In the genomic region with DNA sequence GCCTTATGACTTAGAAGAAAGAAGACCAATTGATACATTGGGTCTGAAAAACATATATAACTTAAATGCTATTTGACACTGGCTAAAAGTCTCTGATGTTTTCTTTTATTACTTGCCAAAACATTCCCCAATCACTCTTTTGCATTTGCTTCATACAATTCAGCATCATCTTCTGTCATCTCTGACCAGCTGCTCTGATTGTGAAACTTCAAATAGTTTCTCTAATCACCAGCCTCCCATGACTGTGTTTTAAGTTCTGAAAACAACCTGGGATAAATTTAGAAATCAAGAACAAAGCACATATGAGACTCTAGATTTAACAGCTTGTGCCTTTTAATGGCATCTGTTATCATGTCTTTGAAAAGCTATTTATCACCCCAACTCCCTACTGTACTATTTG, we compare ENCODE assay signal across 13 cellular contexts.
DNase-seq lines count a peak whose midpoint lies in the region; ATAC-seq and TF ChIP-seq lines count a peak whose summit lies in the region.
"Had no signal": no experiment of that assay in that cellular context is flagged by ENCODE, and none has a peak within 500 bp of the region (broad histone marks: within the 10 kb centered on the region; RNA-seq: fewer than 3 reads in every experiment).

No MANE protein-coding gene starts in this region.

- H3K27ac ChIP-seq in brain microvascular endothelial cell = no peak overlapping the region
- H3K27ac ChIP-seq: A549 had no signal

- no peak overlapping the region for H3K4me3 ChIP-seq in AG04449 (ENCODE audit: low read depth, low read length)
- H3K4me3 ChIP-seq in brain microvascular endothelial cell (ENCODE audit: low read depth, low read length) = no peak overlapping the region
- H3K4me3 ChIP-seq: A549 had no signal

- no peak for TF ChIP-seq CTCF in AG04449 (IDR thresholded peaks at IDR 0.05; ENCODE audit: insufficient read depth, low read length, missing control alignments)
- no peak for TF ChIP-seq CTCF in brain microvascular endothelial cell (IDR thresholded peaks at IDR 0.05; ENCODE audit: low read depth, low read length, missing control alignments)

- H3K27me3 ChIP-seq in brain microvascular endothelial cell (replicated peaks) = no peaks in the 10 kb centered on the region

- no peaks in the 10 kb centered on the region for H3K36me3 Mint-ChIP-seq in activated CD8-positive, alpha-beta T cell treated with anti-CD3 and anti-CD28 coated beads, Interleukin-2, amount 10 ng/mL, durations not matched to agents 7 days and 5 days (ENCODE audit: low read depth)
- H3K36me3 Mint-ChIP-seq: stimulated activated naive B cell treated with anti-CD40 and anti-IgM and Interleukin-4, amounts not matched to agents 10 μg/mL and 1 μg/mL and 100 μg/mL, for 72 hours had no signal

- peaks cover 17% of the 10 kb centered on the region for H3K9me3 Mint-ChIP-seq in activated CD8-positive, alpha-beta T cell treated with anti-CD3 and anti-CD28 coated beads, Interleukin-2, amount 10 ng/mL, durations not matched to agents 7 days and 5 days (ENCODE audit: insufficient read depth)

- POLR2A ChIA-PET in AG04449 (lab: Yijun Ruan, JAX) = no interaction called here
- POLR2A ChIA-PET in activated CD8-positive, alpha-beta T cell treated with anti-CD3 and anti-CD28 coated beads, Interleukin-2, amount 10 ng/mL, durations not matched to agents 7 days and 5 days (lab: Charles Lee) = no interaction called here

- H3K27me3 Mint-ChIP-seq in activated CD8-positive, alpha-beta T cell treated with anti-CD3 and anti-CD28 coated beads, Interleukin-2, amount 10 ng/mL, durations not matched to agents 7 days and 5 days (ENCODE audit: low read depth) = no peaks in the 10 kb centered on the region
- H3K27me3 Mint-ChIP-seq: activated CD4-positive, alpha-beta T cell treated with anti-CD3 and anti-CD28 coated beads, Interleukin-2, amount 10 ng/mL, durations not matched to agents 7 days and 5 days; stimulated activated naive B cell treated with anti-CD40 and anti-IgM and Interleukin-4, amounts not matched to agents 10 μg/mL and 1 μg/mL and 100 μg/mL, for 72 hours had no signal

- CTCF ChIA-PET in AG04449 (lab: Yijun Ruan, JAX) = no interaction called here
- CTCF ChIA-PET in activated CD8-positive, alpha-beta T cell treated with anti-CD3 and anti-CD28 coated beads, Interleukin-2, amount 10 ng/mL, durations not matched to agents 7 days and 5 days (lab: Charles Lee) = no interaction called here

- no peaks in the 10 kb centered on the region for H3K36me3 ChIP-seq in brain microvascular endothelial cell (replicated peaks)

- in situ Hi-C loops in brain microvascular endothelial cell (cut with HindIII; ENCODE audit: low pct_ligation_motif_present, low sequenced_read_pairs) = no loop called here

- DNase-seq in AG04449 (ENCODE audit: low read depth, low spot score) (peak; percentile 4), brain microvascular endothelial cell (peak; percentile 43), SIG-M5 treated with dmso at 0.1 percent for 504 hours (lab: John Stamatoyannopoulos, UW; ENCODE audit: unreplicated experiment) (no peak), HT-29 (ENCODE audit: low spot score) (no peak), NCI-H69 (lab: John Stamatoyannopoulos, UW) (no peak)
- DNase-seq in activated CD8-positive, alpha-beta T cell treated with anti-CD3 and anti-CD28 coated beads, Interleukin-2, amount 10 ng/mL, durations not matched to agents 7 days and 5 days = no peak
- DNase-seq: activated CD4-positive, alpha-beta T cell treated with anti-CD3 and anti-CD28 coated beads, Interleukin-2, amount 10 ng/mL, durations not matched to agents 7 days and 5 days; immature natural killer cell; KBM-7; stimulated activated naive B cell treated with anti-CD40 and anti-IgM and Interleukin-4, amounts not matched to agents 10 μg/mL and 1 μg/mL and 100 μg/mL, for 72 hours had no signal

- H3K4me3 Mint-ChIP-seq in activated CD8-positive, alpha-beta T cell treated with anti-CD3 and anti-CD28 coated beads, Interleukin-2, amount 10 ng/mL, durations not matched to agents 7 days and 5 days = no peak overlapping the region
- H3K4me3 Mint-ChIP-seq: activated CD4-positive, alpha-beta T cell treated with anti-CD3 and anti-CD28 coated beads, Interleukin-2, amount 10 ng/mL, durations not matched to agents 7 days and 5 days; immature natural killer cell; stimulated activated naive B cell treated with anti-CD40 and anti-IgM and Interleukin-4, amounts not matched to agents 10 μg/mL and 1 μg/mL and 100 μg/mL, for 72 hours had no signal

- no peak overlapping the region for H3K27ac Mint-ChIP-seq in activated CD8-positive, alpha-beta T cell treated with anti-CD3 and anti-CD28 coated beads, Interleukin-2, amount 10 ng/mL, durations not matched to agents 7 days and 5 days
- H3K27ac Mint-ChIP-seq: activated CD4-positive, alpha-beta T cell treated with anti-CD3 and anti-CD28 coated beads, Interleukin-2, amount 10 ng/mL, durations not matched to agents 7 days and 5 days; immature natural killer cell; stimulated activated naive B cell treated with anti-CD40 and anti-IgM and Interleukin-4, amounts not matched to agents 10 μg/mL and 1 μg/mL and 100 μg/mL, for 72 hours had no signal

- ATAC-seq in GM19395 (IDR thresholded peaks at IDR 0.05; ENCODE audit: unreplicated experiment) (peak; percentile 90), HG03039 (IDR thresholded peaks at IDR 0.05; ENCODE audit: unreplicated experiment) (peak; percentile 84)
- ATAC-seq in activated CD8-positive, alpha-beta T cell treated with anti-CD3 and anti-CD28 coated beads, Interleukin-2, amount 10 ng/mL, durations not matched to agents 7 days and 5 days = no peak
- ATAC-seq: A549; stimulated activated naive B cell treated with anti-CD40 and anti-IgM and Interleukin-4, amounts not matched to agents 10 μg/mL and 1 μg/mL and 100 μg/mL, for 72 hours had no signal

- no peaks in the 10 kb centered on the region for H3K4me1 Mint-ChIP-seq in activated CD8-positive, alpha-beta T cell treated with anti-CD3 and anti-CD28 coated beads, Interleukin-2, amount 10 ng/mL, durations not matched to agents 7 days and 5 days (ENCODE audit: low read depth)
- H3K4me1 Mint-ChIP-seq: activated CD4-positive, alpha-beta T cell treated with anti-CD3 and anti-CD28 coated beads, Interleukin-2, amount 10 ng/mL, durations not matched to agents 7 days and 5 days; immature natural killer cell; stimulated activated naive B cell treated with anti-CD40 and anti-IgM and Interleukin-4, amounts not matched to agents 10 μg/mL and 1 μg/mL and 100 μg/mL, for 72 hours had no signal

Comparison
In these comparisons a context has a peak if more than half of its experiments do, and no peak if none do; other contexts are left out.
1. DNase-seq: peak in AG04449 (single experiment) and brain microvascular endothelial cell (single experiment); none in activated CD8-positive, alpha-beta T cell treated with anti-CD3 and anti-CD28 coated beads, Interleukin-2, amount 10 ng/mL, durations not matched to agents 7 days and 5 days (single experiment), SIG-M5 treated with dmso at 0.1 percent for 504 hours (single experiment), HT-29 (single experiment) and NCI-H69 (single experiment).